Comparison of ENCODE assay signal across 8 cellular contexts in the genomic region with DNA sequence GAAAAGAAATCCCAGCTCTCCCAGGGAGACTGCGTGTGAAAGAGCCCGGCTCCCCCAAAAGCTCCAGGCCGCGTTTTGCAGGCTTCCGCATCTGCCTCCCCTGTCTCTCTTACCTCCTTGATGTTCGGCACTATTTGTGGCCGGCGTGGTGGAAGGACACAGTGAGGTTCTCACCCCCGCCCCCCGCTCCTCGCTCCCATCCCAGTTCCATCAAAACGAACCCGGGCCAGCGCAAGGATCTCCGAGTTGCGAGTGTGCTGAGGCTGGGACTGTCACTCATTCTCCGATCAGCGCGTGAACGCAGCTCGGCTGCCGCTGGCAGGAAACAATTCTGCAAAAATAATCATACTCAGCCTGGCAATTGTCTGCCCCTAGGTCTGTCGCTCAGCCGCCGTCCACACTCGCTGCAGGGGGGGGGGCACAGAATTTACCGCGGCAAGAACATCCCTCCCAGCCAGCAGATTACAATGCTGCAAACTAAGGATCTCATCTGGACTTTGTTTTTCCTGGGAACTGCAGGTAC. TPM values are rescaled to one million over a fixed set of nuclear protein-coding genes. Genes with fewer than 3 reads are reported as not detected.
A peak's percentile ranks its signal among the peaks of the same experiment; 100 is the strongest.
DNase-seq lines count a peak whose midpoint lies in the region; ATAC-seq and TF ChIP-seq lines count a peak whose summit lies in the region.

A gene (plus strand): TSS at position 275 of the 523 bp plus-strand sequence.

- no peaks in the 10 kb centered on the region for H3K4me1 ChIP-seq in DND-41 (ENCODE audit: insufficient read depth, low read length)

- H3K27me3 ChIP-seq in DND-41 (ENCODE audit: insufficient read depth, low read length, poor library complexity) (no peaks in the 10 kb centered on the region), layer of hippocampus (ENCODE audit: control insufficient read depth, insufficient read depth, low read length) (no peaks in the 10 kb centered on the region)

- no peak within 1 kb of the TSS for H3K4me3 ChIP-seq in DND-41 (ENCODE audit: low read depth in 1 of 2, low read length in 2 of 2)

- DNase-seq in DND-41 (peak; percentile 5), NCI-H1048 (lab: John Stamatoyannopoulos, UW) (peak; percentile 71), SK-N-DZ (ENCODE audit: low spot score) (peak; percentile 94), smooth muscle cell of the brain vasculature (ENCODE audit: low read depth, low spot score) (peak; percentile 31), epidermal melanocyte (ENCODE audit: insufficient read length, low spot score) (no peak)

- peak within 1 kb of the TSS; percentile 84 for H3K4me3 Mint-ChIP-seq in dendritic cell treated with granulocyte-macrophage colony-stimulating factor and Interleukin-4, amounts not matched to agents 40 ng/mL and 50 ng/mL, for 4 days

- H3K9me3 Mint-ChIP-seq in dendritic cell treated with granulocyte-macrophage colony-stimulating factor and Interleukin-4, amounts not matched to agents 40 ng/mL and 50 ng/mL, for 4 days, result no peaks in the 10 kb centered on the region

- no peaks in the 10 kb centered on the region for H3K36me3 ChIP-seq in DND-41 (ENCODE audit: insufficient read depth, low read length)

- H2AFZ ChIP-seq in DND-41 (ENCODE audit: low read depth, low read length), result no peak within 1 kb of the TSS

- H3K4me1 Mint-ChIP-seq in dendritic cell treated with granulocyte-macrophage colony-stimulating factor and Interleukin-4, amounts not matched to agents 40 ng/mL and 50 ng/mL, for 4 days (ENCODE audit: low read depth), result peaks cover 18% of the 10 kb centered on the region

- H4K20me1 ChIP-seq in DND-41 (ENCODE audit: insufficient read depth, low read length), result no peaks in the 10 kb centered on the region

- no peaks in the 10 kb centered on the region for H3K79me2 ChIP-seq in DND-41 (ENCODE audit: insufficient read depth, low read length)

- H3K9ac ChIP-seq in DND-41 (ENCODE audit: low read depth, low read length), result no peak within 1 kb of the TSS

- H3K4me2 ChIP-seq in DND-41 (ENCODE audit: insufficient read depth, low read length), result no peak within 1 kb of the TSS

- no peaks in the 10 kb centered on the region for H3K9me3 ChIP-seq in DND-41 (ENCODE audit: insufficient read depth, low read length, severe bottlenecking)

- intact Hi-C loops in dendritic cell treated with granulocyte-macrophage colony-stimulating factor and Interleukin-4, amounts not matched to agents 40 ng/mL and 50 ng/mL, for 4 days (cut with micrococcal nuclease), result no loop called here

- peaks cover 79% of the 10 kb centered on the region for H3K27me3 Mint-ChIP-seq in dendritic cell treated with granulocyte-macrophage colony-stimulating factor and Interleukin-4, amounts not matched to agents 40 ng/mL and 50 ng/mL, for 4 days

- ATAC-seq in DND-41 (ENCODE audit: insufficient read depth, low read depth) (no peak), HG03175 (IDR thresholded peaks at IDR 0.05; ENCODE audit: unreplicated experiment) (no peak)

- H3K27ac Mint-ChIP-seq in dendritic cell treated with granulocyte-macrophage colony-stimulating factor and Interleukin-4, amounts not matched to agents 40 ng/mL and 50 ng/mL, for 4 days, result no peak within 1 kb of the TSS

- TF ChIP-seq CTCF in DND-41 (IDR thresholded peaks at IDR 0.05; ENCODE audit: borderline replicate concordance, extremely low read depth, low read length, poor library complexity, severe bottlenecking), result no peak

- no peaks in the 10 kb centered on the region for H3K36me3 Mint-ChIP-seq in dendritic cell treated with granulocyte-macrophage colony-stimulating factor and Interleukin-4, amounts not matched to agents 40 ng/mL and 50 ng/mL, for 4 days (ENCODE audit: low read depth)

- H3K27ac ChIP-seq in DND-41 (ENCODE audit: low read length) (no peak within 1 kb of the TSS), layer of hippocampus (ENCODE audit: low read depth, low read length) (peak within 1 kb of the TSS; percentile 85)

RNA-seq across cellular contexts. Expression of the gene that starts here (rescaled TPM):
- 23.3 and 34.2 TPM in 2 replicates for polyA plus RNA-seq in SK-N-DZ (2014; cell fraction: cytosol; rRNA removed)
- 25.5 and 50.4 TPM in 2 replicates for polyA plus RNA-seq in SK-N-DZ (2014; cell fraction: nucleus; rRNA removed)
